In genomic region chr7:87876040-87876758, GRCh38 we compare ENCODE assay signal across 1 cellular context.
TF ChIP-seq lines count a peak whose summit lies in the region.

Gene DBF4, plus strand, starts transcription at chr7:87876493. Its CDS starts 240 bp downstream, at chr7:87876733.
A gene with protein sequence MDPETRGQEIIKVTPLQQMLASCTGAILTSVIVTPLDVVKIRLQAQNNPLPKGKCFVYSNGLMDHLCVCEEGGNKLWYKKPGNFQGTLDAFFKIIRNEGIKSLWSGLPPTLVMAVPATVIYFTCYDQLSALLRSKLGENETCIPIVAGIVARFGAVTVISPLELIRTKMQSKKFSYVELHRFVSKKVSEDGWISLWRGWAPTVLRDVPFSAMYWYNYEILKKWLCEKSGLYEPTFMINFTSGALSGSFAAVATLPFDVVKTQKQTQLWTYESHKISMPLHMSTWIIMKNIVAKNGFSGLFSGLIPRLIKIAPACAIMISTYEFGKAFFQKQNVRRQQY (minus strand): TSS chr7:87876360. CDS start chr7:87858727, 17,633 bp downstream.

TF ChIP-seq in K562, 482 proteins besides CTCF, POLR2A, EP300 and RAD21 (continued from another document and continues in another):
- TF ChIP-seq, protein P1, sequence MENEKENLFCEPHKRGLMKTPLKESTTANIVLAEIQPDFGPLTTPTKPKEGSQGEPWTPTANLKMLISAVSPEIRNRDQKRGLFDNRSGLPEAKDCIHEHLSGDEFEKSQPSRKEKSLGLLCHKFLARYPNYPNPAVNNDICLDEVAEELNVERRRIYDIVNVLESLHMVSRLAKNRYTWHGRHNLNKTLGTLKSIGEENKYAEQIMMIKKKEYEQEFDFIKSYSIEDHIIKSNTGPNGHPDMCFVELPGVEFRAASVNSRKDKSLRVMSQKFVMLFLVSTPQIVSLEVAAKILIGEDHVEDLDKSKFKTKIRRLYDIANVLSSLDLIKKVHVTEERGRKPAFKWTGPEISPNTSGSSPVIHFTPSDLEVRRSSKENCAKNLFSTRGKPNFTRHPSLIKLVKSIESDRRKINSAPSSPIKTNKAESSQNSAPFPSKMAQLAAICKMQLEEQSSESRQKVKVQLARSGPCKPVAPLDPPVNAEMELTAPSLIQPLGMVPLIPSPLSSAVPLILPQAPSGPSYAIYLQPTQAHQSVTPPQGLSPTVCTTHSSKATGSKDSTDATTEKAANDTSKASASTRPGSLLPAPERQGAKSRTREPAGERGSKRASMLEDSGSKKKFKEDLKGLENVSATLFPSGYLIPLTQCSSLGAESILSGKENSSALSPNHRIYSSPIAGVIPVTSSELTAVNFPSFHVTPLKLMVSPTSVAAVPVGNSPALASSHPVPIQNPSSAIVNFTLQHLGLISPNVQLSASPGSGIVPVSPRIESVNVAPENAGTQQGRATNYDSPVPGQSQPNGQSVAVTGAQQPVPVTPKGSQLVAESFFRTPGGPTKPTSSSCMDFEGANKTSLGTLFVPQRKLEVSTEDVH (IDR thresholded peaks at IDR 0.05; ENCODE audit: low read depth, partially characterized antibody) = peak; percentile 84
- TF ChIP-seq RBM34 (IDR thresholded peaks at IDR 0.05; ENCODE audit: borderline replicate concordance, insufficient read depth, low read length) (no peak), SMARCB1 (IDR thresholded peaks at IDR 0.05; ENCODE audit: insufficient read length, low read depth) (no peak), NR2C2 (CRISPR knock-in tag; IDR thresholded peaks at IDR 0.05) (peak; percentile 54), NR2C2 (tag; IDR thresholded peaks at IDR 0.05) (peak; percentile 68), PHB2 (IDR thresholded peaks at IDR 0.05; ENCODE audit: low read depth) (no peak), ZSCAN29 (IDR thresholded peaks at IDR 0.05) (peak; percentile 94), THRAP3 (IDR thresholded peaks at IDR 0.05; ENCODE audit: borderline replicate concordance) (no peak), ZNF212 (CRISPR knock-in tag; IDR thresholded peaks at IDR 0.05) (no peak), TAF15 (IDR thresholded peaks at IDR 0.05; ENCODE audit: low read depth, low read length) (no peak), MIER1 (IDR thresholded peaks at IDR 0.05; ENCODE audit: low read depth) (no peak), CBX5 (IDR thresholded peaks at IDR 0.05; ENCODE audit: borderline replicate concordance, low read depth) (peak; percentile 57; the same call in 1 of the 2 replicates), DNMT1 (IDR thresholded peaks at IDR 0.05) (no peak), NR0B1 (IDR thresholded peaks at IDR 0.05; ENCODE audit: partially characterized antibody) (no peak), ZKSCAN8 (CRISPR knock-in tag; IDR thresholded peaks at IDR 0.05) (no peak), ZNF347 (CRISPR knock-in tag; IDR thresholded peaks at IDR 0.05; ENCODE audit: low read depth) (no peak), ETV5 (CRISPR knock-in tag; IDR thresholded peaks at IDR 0.05; ENCODE audit: low read depth) (peak; percentile 62), EP400 (IDR thresholded peaks at IDR 0.05) (peak; percentile 94), DDX20 (tag; IDR thresholded peaks at IDR 0.05; ENCODE audit: low read depth) (no peak), ILK (tag; IDR thresholded peaks at IDR 0.05; ENCODE audit: borderline replicate concordance, low read depth) (no peak), ERF (CRISPR knock-in tag; IDR thresholded peaks at IDR 0.05) (0 out of 2 replicates have a peak, but pooled peaks have one; percentile 4), DMBX1 (CRISPR knock-in tag; IDR thresholded peaks at IDR 0.05; ENCODE audit: borderline replicate concordance) (peak; percentile 32; the same call in 1 of the 2 replicates), ATF7 (IDR thresholded peaks at IDR 0.05) (peak; percentile 72), NONO (IDR thresholded peaks at IDR 0.05; ENCODE audit: low read depth in 2 of 2, low read length in 1 of 2) (peak in 1 of 2 experiments; percentile 87; a peak in 2 of 4 replicates), RCOR1 (IDR thresholded peaks at IDR 0.05; ENCODE audit: borderline replicate concordance in 1 of 2, low read depth in 2 of 2, low read length in 2 of 2) (peak; percentile 8 to 87; a peak in 2 of 4 replicates), TARDBP (IDR thresholded peaks at IDR 0.05) (peak; percentile 98), ZNF146 (CRISPR knock-in tag; IDR thresholded peaks at IDR 0.05; ENCODE audit: unreplicated experiment) (no peak), ZNF224 (CRISPR knock-in tag; IDR thresholded peaks at IDR 0.05) (no peak), ZNF644 (tag; IDR thresholded peaks at IDR 0.05; ENCODE audit: low read depth) (no peak), ELF2 (CRISPR knock-in tag; IDR thresholded peaks at IDR 0.05) (peak; percentile 52), GMEB1 (CRISPR knock-in tag; IDR thresholded peaks at IDR 0.05) (peak; percentile 99), ZNF512 (tag; IDR thresholded peaks at IDR 0.05) (no peak)
- TF ChIP-seq, protein P2, sequence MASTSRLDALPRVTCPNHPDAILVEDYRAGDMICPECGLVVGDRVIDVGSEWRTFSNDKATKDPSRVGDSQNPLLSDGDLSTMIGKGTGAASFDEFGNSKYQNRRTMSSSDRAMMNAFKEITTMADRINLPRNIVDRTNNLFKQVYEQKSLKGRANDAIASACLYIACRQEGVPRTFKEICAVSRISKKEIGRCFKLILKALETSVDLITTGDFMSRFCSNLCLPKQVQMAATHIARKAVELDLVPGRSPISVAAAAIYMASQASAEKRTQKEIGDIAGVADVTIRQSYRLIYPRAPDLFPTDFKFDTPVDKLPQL (IDR thresholded peaks at IDR 0.05; ENCODE audit: extremely low read depth, insufficient read length) = peak; percentile 50
- TF ChIP-seq, protein P3, sequence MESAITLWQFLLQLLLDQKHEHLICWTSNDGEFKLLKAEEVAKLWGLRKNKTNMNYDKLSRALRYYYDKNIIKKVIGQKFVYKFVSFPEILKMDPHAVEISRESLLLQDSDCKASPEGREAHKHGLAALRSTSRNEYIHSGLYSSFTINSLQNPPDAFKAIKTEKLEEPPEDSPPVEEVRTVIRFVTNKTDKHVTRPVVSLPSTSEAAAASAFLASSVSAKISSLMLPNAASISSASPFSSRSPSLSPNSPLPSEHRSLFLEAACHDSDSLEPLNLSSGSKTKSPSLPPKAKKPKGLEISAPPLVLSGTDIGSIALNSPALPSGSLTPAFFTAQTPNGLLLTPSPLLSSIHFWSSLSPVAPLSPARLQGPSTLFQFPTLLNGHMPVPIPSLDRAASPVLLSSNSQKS (CRISPR knock-in tag; IDR thresholded peaks at IDR 0.05) = no peak
- TF ChIP-seq, protein P4, sequence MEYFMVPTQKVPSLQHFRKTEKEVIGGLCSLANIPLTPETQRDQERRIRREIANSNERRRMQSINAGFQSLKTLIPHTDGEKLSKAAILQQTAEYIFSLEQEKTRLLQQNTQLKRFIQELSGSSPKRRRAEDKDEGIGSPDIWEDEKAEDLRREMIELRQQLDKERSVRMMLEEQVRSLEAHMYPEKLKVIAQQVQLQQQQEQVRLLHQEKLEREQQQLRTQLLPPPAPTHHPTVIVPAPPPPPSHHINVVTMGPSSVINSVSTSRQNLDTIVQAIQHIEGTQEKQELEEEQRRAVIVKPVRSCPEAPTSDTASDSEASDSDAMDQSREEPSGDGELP (CRISPR knock-in tag; IDR thresholded peaks at IDR 0.05; ENCODE audit: borderline replicate concordance) = peak; percentile 70; the same call in 1 of the 2 replicates
- TF ChIP-seq, protein P5, sequence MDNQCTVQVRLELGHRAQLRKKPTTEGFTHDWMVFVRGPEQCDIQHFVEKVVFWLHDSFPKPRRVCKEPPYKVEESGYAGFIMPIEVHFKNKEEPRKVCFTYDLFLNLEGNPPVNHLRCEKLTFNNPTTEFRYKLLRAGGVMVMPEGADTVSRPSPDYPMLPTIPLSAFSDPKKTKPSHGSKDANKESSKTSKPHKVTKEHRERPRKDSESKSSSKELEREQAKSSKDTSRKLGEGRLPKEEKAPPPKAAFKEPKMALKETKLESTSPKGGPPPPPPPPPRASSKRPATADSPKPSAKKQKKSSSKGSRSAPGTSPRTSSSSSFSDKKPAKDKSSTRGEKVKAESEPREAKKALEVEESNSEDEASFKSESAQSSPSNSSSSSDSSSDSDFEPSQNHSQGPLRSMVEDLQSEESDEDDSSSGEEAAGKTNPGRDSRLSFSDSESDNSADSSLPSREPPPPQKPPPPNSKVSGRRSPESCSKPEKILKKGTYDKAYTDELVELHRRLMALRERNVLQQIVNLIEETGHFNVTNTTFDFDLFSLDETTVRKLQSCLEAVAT (IDR thresholded peaks at IDR 0.05) = 0 out of 4 replicates have a peak, but pooled peaks of 1 of the 2 experiments have one; percentile 7
- TF ChIP-seq, protein P6, sequence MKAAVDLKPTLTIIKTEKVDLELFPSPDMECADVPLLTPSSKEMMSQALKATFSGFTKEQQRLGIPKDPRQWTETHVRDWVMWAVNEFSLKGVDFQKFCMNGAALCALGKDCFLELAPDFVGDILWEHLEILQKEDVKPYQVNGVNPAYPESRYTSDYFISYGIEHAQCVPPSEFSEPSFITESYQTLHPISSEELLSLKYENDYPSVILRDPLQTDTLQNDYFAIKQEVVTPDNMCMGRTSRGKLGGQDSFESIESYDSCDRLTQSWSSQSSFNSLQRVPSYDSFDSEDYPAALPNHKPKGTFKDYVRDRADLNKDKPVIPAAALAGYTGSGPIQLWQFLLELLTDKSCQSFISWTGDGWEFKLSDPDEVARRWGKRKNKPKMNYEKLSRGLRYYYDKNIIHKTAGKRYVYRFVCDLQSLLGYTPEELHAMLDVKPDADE (conservative IDR thresholded peaks at IDR 0.05; ENCODE audit: control insufficient read depth, low read depth, low read length) = peak; percentile 92; the same call in 1 of the 2 replicates
- TF ChIP-seq, protein P7, sequence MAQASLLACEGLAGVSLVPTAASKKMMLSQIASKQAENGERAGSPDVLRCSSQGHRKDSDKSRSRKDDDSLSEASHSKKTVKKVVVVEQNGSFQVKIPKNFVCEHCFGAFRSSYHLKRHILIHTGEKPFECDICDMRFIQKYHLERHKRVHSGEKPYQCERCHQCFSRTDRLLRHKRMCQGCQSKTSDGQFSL (CRISPR knock-in tag; IDR thresholded peaks at IDR 0.05) = no peak
- TF ChIP-seq, protein P7 (tag; IDR thresholded peaks at IDR 0.05) = no peak
- TF ChIP-seq, protein P8, sequence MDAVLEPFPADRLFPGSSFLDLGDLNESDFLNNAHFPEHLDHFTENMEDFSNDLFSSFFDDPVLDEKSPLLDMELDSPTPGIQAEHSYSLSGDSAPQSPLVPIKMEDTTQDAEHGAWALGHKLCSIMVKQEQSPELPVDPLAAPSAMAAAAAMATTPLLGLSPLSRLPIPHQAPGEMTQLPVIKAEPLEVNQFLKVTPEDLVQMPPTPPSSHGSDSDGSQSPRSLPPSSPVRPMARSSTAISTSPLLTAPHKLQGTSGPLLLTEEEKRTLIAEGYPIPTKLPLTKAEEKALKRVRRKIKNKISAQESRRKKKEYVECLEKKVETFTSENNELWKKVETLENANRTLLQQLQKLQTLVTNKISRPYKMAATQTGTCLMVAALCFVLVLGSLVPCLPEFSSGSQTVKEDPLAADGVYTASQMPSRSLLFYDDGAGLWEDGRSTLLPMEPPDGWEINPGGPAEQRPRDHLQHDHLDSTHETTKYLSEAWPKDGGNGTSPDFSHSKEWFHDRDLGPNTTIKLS (IDR thresholded peaks at IDR 0.05; ENCODE audit: borderline replicate concordance, low read depth) = peak; percentile 79; the same call in 1 of the 2 replicates
- TF ChIP-seq, protein P9, sequence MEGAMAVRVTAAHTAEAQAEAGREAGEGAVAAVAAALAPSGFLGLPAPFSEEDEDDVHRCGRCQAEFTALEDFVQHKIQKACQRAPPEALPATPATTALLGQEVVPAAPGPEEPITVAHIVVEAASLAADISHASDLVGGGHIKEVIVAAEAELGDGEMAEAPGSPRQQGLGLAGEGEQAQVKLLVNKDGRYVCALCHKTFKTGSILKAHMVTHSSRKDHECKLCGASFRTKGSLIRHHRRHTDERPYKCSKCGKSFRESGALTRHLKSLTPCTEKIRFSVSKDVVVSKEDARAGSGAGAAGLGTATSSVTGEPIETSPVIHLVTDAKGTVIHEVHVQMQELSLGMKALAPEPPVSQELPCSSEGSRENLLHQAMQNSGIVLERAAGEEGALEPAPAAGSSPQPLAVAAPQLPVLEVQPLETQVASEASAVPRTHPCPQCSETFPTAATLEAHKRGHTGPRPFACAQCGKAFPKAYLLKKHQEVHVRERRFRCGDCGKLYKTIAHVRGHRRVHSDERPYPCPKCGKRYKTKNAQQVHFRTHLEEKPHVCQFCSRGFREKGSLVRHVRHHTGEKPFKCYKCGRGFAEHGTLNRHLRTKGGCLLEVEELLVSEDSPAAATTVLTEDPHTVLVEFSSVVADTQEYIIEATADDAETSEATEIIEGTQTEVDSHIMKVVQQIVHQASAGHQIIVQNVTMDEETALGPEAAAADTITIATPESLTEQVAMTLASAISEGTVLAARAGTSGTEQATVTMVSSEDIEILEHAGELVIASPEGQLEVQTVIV (CRISPR knock-in tag; IDR thresholded peaks at IDR 0.05; ENCODE audit: borderline replicate concordance) = no peak
